ENCODE assay signal across 8 cellular contexts in the genomic region with DNA sequence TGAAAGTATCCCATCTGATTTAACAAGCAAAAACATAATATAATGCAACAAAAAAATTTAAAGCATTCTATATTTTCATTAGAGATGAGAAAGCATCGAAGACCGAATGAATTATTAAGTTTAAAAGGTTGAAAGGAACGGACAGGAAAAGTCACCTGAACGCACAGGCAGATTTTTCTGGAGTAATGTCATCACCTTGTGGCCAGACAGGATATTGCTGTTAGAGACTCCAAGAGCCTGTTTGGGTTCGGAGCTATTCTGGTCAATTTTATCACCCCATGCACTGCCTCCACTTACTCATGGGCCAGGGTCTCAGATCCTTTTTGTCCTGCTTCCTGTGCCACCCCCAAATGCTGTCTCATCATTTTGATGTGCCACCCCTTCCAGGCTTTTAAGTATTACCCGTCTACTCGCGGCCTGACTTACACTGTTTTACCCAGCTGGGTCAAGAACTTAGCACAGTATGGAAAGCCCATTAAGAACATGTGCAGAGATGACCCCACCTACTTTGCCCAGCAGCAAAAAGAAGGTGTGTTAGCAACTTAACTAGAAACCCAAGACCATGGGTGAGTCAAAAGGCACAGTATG. TPM values are rescaled to one million over a fixed set of nuclear protein-coding genes. Genes with fewer than 3 reads are reported as not detected.
DNase-seq lines count a peak whose midpoint lies in the region; ATAC-seq and TF ChIP-seq lines count a peak whose summit lies in the region.

No MANE protein-coding gene starts in this region.

- TF ChIP-seq CTCF in KMS-11 (conservative IDR thresholded peaks at IDR 0.05; ENCODE audit: low read depth, low read length): peak; percentile 95
- TF ChIP-seq CTCF in ascending aorta (IDR thresholded peaks at IDR 0.05): peak; percentile 77 to 91 (median 83)
- TF ChIP-seq CTCF in hepatocyte (IDR thresholded peaks at IDR 0.05; ENCODE audit: poor library complexity): peak; percentile 77

- H3K36me3 ChIP-seq in KMS-11 (ENCODE audit: insufficient read depth) (no peaks in the 10 kb centered on the region), SJCRH30 (no peaks in the 10 kb centered on the region), ascending aorta (no peaks in the 10 kb centered on the region), hepatocyte (replicated peaks; ENCODE audit: insufficient read depth, low read depth) (no peaks in the 10 kb centered on the region)

- H3K4me1 ChIP-seq in KMS-11 (ENCODE audit: low read depth, poor library complexity, severe bottlenecking) (peaks cover 4% of the 10 kb centered on the region), SJCRH30 (no peaks in the 10 kb centered on the region), ascending aorta (no peaks in the 10 kb centered on the region), hepatocyte (ENCODE audit: insufficient read depth) (no peaks in the 10 kb centered on the region)

- no peak overlapping the region for H3K9ac ChIP-seq in KMS-11

- intact Hi-C loops in Right ventricle myocardium inferior (cut with DNase I): loop anchor here (2.0 to 5.0 kb wide), 3 partner anchors 173 to 463 kb away; no protein-coding TSS in a partner anchor
- intact Hi-C loops in cardiac septum (cut with DNase I): no loop called here
- intact Hi-C loops in ascending aorta (cut with DNase I): loop anchor here (2.0 to 5.0 kb wide), 3 partner anchors 173 to 463 kb away; no protein-coding TSS in a partner anchor

- no peaks in the 10 kb centered on the region for H3K9me3 ChIP-seq in SJCRH30 (replicated peaks)
- no peaks in the 10 kb centered on the region for H3K9me3 ChIP-seq in ascending aorta
- H3K9me3 ChIP-seq in hepatocyte (ENCODE audit: low read depth): no peaks in the 10 kb centered on the region

- no peak overlapping the region for H3K27ac ChIP-seq in KMS-11
- H3K27ac ChIP-seq in SJCRH30: no peak overlapping the region
- H3K27ac ChIP-seq in ascending aorta: no peak overlapping the region
- no peak overlapping the region for H3K27ac ChIP-seq in hepatocyte

- ATAC-seq in Right ventricle myocardium inferior: peak; percentile 62

- DNase-seq in Right ventricle myocardium inferior (ENCODE audit: missing footprints) (no peak), cardiac septum (ENCODE audit: low spot score) (no peak), SJCRH30 (peak; percentile 48 to 85), ascending aorta (ENCODE audit: low spot score in 2 of 2) (no peak), hepatocyte (ENCODE audit: low spot score) (peak; percentile 67), mesenteric fat pad (ENCODE audit: low spot score) (no peak)
- DNase-seq in stimulated activated CD4-positive, alpha-beta T cell treated with anti-CD3 and anti-CD28 coated beads, Interleukin-15, amount 100 ng/mL, for 24 hours: peak; percentile 53

- WGBS in hepatocyte (ENCODE audit: low lambda C conversion rate, missing lambda C conversion rate): 41% methylated on average over 8 of the region's 8 CpGs

- H3K4me3 ChIP-seq in KMS-11 (IDR thresholded peaks at IDR 0.05; ENCODE audit: insufficient read depth, low read depth, low read length) (no peak overlapping the region), SJCRH30 (no peak overlapping the region), ascending aorta (no peak overlapping the region), hepatocyte (no peak overlapping the region)

- H2AFZ ChIP-seq in KMS-11 (ENCODE audit: low read depth) (0 out of 2 replicates have a peak overlapping the region, but pooled peaks have one; percentile 5), hepatocyte (no peak overlapping the region)

- H4K20me1 ChIP-seq in KMS-11 (ENCODE audit: insufficient read depth) (no peaks in the 10 kb centered on the region), hepatocyte (ENCODE audit: insufficient read depth, poor library complexity, severe bottlenecking) (no peaks in the 10 kb centered on the region)

- H3K9me2 ChIP-seq in hepatocyte (replicated peaks; ENCODE audit: insufficient read depth): no peaks in the 10 kb centered on the region

- no peak overlapping the region for H3K4me2 ChIP-seq in KMS-11
- no peak overlapping the region for H3K4me2 ChIP-seq in hepatocyte

- no peaks in the 10 kb centered on the region for H3K79me2 ChIP-seq in KMS-11 (ENCODE audit: insufficient read depth, low read depth)
- no peaks in the 10 kb centered on the region for H3K79me2 ChIP-seq in hepatocyte

- H3K27me3 ChIP-seq in KMS-11 (ENCODE audit: insufficient read depth, low read depth) (no peaks in the 10 kb centered on the region), SJCRH30 (no peaks in the 10 kb centered on the region), ascending aorta (no peaks in the 10 kb centered on the region), hepatocyte (peaks cover 4% of the 10 kb centered on the region)

RNA-seq across cellular contexts. Expression of a gene that starts 27.3 kb away (rescaled TPM):
- total RNA-seq in Right ventricle myocardium inferior (not detected), cardiac septum (not detected), ascending aorta (0.75 TPM), hepatocyte (not detected in 2 replicates), mesenteric fat pad (not detected)
- total RNA-seq in SJCRH30 (2014; rRNA removed; shearing (Covaris generic)): not detected in 2 replicates
- not detected in 2 replicates for polyA plus RNA-seq in hepatocyte

RNA-seq across cellular contexts. Expression of a gene that starts 49.0 kb away (rescaled TPM):
- total RNA-seq in Right ventricle myocardium inferior: not detected
- total RNA-seq in cardiac septum: not detected
- not detected in 2 replicates for total RNA-seq in SJCRH30 (2014; rRNA removed; shearing (Covaris generic))
- total RNA-seq in ascending aorta: 1.9 TPM
- 0.53 TPM in 1 of 2 replicates, not detected in the other for total RNA-seq in hepatocyte
- 0.25 and 0.79 TPM in 2 replicates for polyA plus RNA-seq in hepatocyte
- total RNA-seq in mesenteric fat pad: not detected

RNA-seq across cellular contexts. Expression of a gene that starts 54.2 kb away (rescaled TPM):
- 0.35 TPM for total RNA-seq in Right ventricle myocardium inferior
- total RNA-seq in cardiac septum: 0.83 TPM
- total RNA-seq in SJCRH30 (2014; rRNA removed; shearing (Covaris generic)): 0.08 TPM in 1 of 2 replicates, not detected in the other
- total RNA-seq in ascending aorta: not detected
- 0.12 and 0.27 TPM in 2 replicates for total RNA-seq in hepatocyte
- not detected in 2 replicates for polyA plus RNA-seq in hepatocyte
- total RNA-seq in mesenteric fat pad: not detected

Comparison
In these comparisons a context has a peak if more than half of its experiments do, and no peak if none do; other contexts are left out.
1. DNase-seq: peak in SJCRH30 (2 of 2), hepatocyte (single experiment) and stimulated activated CD4-positive, alpha-beta T cell treated with anti-CD3 and anti-CD28 coated beads, Interleukin-15, amount 100 ng/mL, for 24 hours (single experiment); none in Right ventricle myocardium inferior (single experiment), cardiac septum (single experiment), ascending aorta (0 of 2) and mesenteric fat pad (single experiment).
2. Peak in every context shown above with its lines, with median percentiles within 50 percentile points of each other: CTCF ChIP-seq.